ENCODE assay signal across 2 cellular contexts in the genomic region with DNA sequence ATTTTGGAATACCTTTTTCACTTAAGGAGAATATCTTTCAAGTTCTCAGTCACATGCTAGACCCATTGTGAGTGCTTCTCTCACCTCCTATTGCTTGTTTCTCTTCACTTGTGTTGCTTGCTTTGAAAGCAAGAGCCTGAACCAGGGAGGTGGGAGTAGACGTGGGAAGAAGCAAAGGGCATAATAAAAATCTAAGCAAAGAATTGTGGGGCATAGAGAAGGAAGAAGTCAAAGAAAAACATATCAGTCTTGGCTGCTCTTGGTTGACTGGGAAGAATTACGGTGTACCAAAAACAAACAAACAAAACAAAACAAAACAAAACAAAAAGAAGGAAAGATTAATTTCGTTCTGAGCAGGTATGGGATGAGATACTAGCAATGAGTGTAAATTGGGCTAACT.
TF ChIP-seq lines count a peak whose summit lies in the region.

No MANE protein-coding gene starts in this region.

TF ChIP-seq in K562, 482 proteins besides CTCF, POLR2A, EP300 and RAD21:
- 0 out of 4 replicates have a peak, but pooled peaks of 1 of the 2 experiments have one; percentile 20 for TF ChIP-seq MLLT1 (IDR thresholded peaks at IDR 0.05)
- TF ChIP-seq PHF8 (IDR thresholded peaks at IDR 0.05; ENCODE audit: borderline replicate concordance, low read length): no peak
- 0 out of 4 replicates have a peak, but pooled peaks of 1 of the 2 experiments have one; percentile 33 for TF ChIP-seq ARNT (IDR thresholded peaks at IDR 0.05)
- TF ChIP-seq KLF10 (CRISPR knock-in tag; IDR thresholded peaks at IDR 0.05): 0 out of 2 replicates have a peak, but pooled peaks have one; percentile 53

TF ChIP-seq in HepG2, 621 proteins besides CTCF, POLR2A, EP300 and RAD21:
- TF ChIP-seq ZFP36L2 (CRISPR knock-in tag; IDR thresholded peaks at IDR 0.05): no peak
- TF ChIP-seq ARID2 (CRISPR knock-in tag; IDR thresholded peaks at IDR 0.05; ENCODE audit: borderline replicate concordance): no peak
- TF ChIP-seq TBL1XR1 (IDR thresholded peaks at IDR 0.05; ENCODE audit: borderline replicate concordance, low read length, partially characterized antibody): no peak
- TF ChIP-seq, protein P1, sequence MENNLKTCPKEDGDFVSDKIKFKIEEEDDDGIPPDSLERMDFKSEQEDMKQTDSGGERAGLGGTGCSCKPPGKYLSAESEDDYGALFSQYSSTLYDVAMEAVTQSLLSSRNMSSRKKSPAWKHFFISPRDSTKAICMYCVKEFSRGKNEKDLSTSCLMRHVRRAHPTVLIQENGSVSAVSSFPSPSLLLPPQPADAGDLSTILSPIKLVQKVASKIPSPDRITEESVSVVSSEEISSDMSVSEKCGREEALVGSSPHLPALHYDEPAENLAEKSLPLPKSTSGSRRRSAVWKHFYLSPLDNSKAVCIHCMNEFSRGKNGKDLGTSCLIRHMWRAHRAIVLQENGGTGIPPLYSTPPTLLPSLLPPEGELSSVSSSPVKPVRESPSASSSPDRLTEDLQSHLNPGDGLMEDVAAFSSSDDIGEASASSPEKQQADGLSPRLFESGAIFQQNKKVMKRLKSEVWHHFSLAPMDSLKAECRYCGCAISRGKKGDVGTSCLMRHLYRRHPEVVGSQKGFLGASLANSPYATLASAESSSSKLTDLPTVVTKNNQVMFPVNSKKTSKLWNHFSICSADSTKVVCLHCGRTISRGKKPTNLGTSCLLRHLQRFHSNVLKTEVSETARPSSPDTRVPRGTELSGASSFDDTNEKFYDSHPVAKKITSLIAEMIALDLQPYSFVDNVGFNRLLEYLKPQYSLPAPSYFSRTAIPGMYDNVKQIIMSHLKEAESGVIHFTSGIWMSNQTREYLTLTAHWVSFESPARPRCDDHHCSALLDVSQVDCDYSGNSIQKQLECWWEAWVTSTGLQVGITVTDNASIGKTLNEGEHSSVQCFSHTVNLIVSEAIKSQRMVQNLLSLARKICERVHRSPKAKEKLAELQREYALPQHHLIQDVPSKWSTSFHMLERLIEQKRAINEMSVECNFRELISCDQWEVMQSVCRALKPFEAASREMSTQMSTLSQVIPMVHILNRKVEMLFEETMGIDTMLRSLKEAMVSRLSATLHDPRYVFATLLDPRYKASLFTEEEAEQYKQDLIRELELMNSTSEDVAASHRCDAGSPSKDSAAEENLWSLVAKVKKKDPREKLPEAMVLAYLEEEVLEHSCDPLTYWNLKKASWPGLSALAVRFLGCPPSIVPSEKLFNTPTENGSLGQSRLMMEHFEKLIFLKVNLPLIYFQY (CRISPR knock-in tag; IDR thresholded peaks at IDR 0.05; ENCODE audit: borderline replicate concordance): no peak
- TF ChIP-seq MXI1 (IDR thresholded peaks at IDR 0.05; ENCODE audit: borderline replicate concordance, low read depth, low read length): no peak
- TF ChIP-seq U2AF2 (IDR thresholded peaks at IDR 0.05; ENCODE audit: low read depth, low read length): no peak
- no peak for TF ChIP-seq KLF12 (CRISPR knock-in tag; IDR thresholded peaks at IDR 0.05; ENCODE audit: borderline replicate concordance)
- TF ChIP-seq ZNF207 (IDR thresholded peaks at IDR 0.05; ENCODE audit: borderline replicate concordance): no peak
- TF ChIP-seq HDAC2 (CRISPR knock-in tag; IDR thresholded peaks at IDR 0.05): no peak
- no peak for TF ChIP-seq DMAP1 (CRISPR knock-in tag; IDR thresholded peaks at IDR 0.05)
- no peak for TF ChIP-seq ZBTB21 (CRISPR knock-in tag; IDR thresholded peaks at IDR 0.05)
- no peak for TF ChIP-seq IRF9 (CRISPR knock-in tag; IDR thresholded peaks at IDR 0.05; ENCODE audit: borderline replicate concordance)
- TF ChIP-seq ZNF230 (CRISPR knock-in tag; IDR thresholded peaks at IDR 0.05): no peak
- no peak for TF ChIP-seq ZKSCAN8 (CRISPR knock-in tag; IDR thresholded peaks at IDR 0.05; ENCODE audit: borderline replicate concordance)
- no peak for TF ChIP-seq FIP1L1 (IDR thresholded peaks at IDR 0.05; ENCODE audit: borderline replicate concordance, insufficient read depth, low read depth, low read length)
- TF ChIP-seq ESRRA (CRISPR knock-in tag; IDR thresholded peaks at IDR 0.05; ENCODE audit: low read depth): no peak
TF ChIP-seq in HepG2: peak in this region for 0.
